15 cellular contexts compared by ENCODE assay signal in the genomic region with DNA sequence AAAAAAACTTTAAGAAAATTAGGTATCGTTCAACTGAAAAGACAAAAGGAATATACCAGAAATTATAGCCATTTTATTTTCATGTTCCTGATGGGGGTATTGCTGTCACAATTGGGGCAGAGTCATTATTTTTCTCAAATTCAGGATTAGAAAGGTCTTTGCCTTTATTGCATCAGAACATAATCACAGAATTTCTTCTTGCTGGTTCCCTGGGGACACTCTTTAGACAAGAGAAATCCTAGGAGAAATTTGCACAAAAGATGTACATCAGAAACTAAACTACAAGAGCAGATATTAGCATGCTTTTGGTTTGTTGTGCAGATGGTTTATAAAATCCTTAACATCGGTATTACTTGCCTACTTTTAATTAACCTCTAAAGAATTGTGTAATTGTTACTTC.
DNase-seq lines count a peak whose midpoint lies in the region; TF ChIP-seq lines count a peak whose summit lies in the region.
"Had no signal": no experiment of that assay in that cellular context is flagged by ENCODE, and none has a peak within 500 bp of the region (broad histone marks: within the 10 kb centered on the region; RNA-seq: fewer than 3 reads in every experiment).

No MANE protein-coding gene starts in this region.

- TF ChIP-seq CTCF in glutamatergic neuron (IDR thresholded peaks at IDR 0.05; ENCODE audit: partially characterized antibody, unreplicated experiment) (no peak), RWPE1 (conservative IDR thresholded peaks at IDR 0.05; ENCODE audit: low read depth) (no peak)

- no peaks in the 10 kb centered on the region for H3K4me1 ChIP-seq in GM23248 (ENCODE audit: insufficient read depth)
- H3K4me1 ChIP-seq: A549 had no signal

- no peaks in the 10 kb centered on the region for H3K36me3 ChIP-seq in GM23248 (ENCODE audit: low read depth)

- peaks cover 3% of the 10 kb centered on the region for H3K4me1 Mint-ChIP-seq in glutamatergic neuron (ENCODE audit: low read depth, unreplicated experiment)

- H3K27me3 ChIP-seq in GM23248 (replicated peaks; ENCODE audit: insufficient read depth), result no peaks in the 10 kb centered on the region

- H3K27me3 Mint-ChIP-seq in glutamatergic neuron (ENCODE audit: unreplicated experiment), result peaks cover 1% of the 10 kb centered on the region

- H3K4me2 ChIP-seq in GM23248 (ENCODE audit: unreplicated experiment), result no peak overlapping the region
- H3K4me2 ChIP-seq: A549 had no signal

- H3K4me3 ChIP-seq in GM23248, result no peak overlapping the region
- H3K4me3 ChIP-seq: A549 had no signal

- no peaks in the 10 kb centered on the region for H3K9me2 ChIP-seq in GM23248 (ENCODE audit: insufficient read depth)

- peak overlapping the region; percentile 56 for H3K27ac Mint-ChIP-seq in glutamatergic neuron (ENCODE audit: unreplicated experiment)
- H3K27ac Mint-ChIP-seq: CD14-positive monocyte; CD8-positive, alpha-beta T cell; H9 had no signal

- DNase-seq in GM23248 (peak; percentile 16), NCI-H69 (lab: John Stamatoyannopoulos, UW) (peak; percentile 1), dedifferentiated amniotic fluid mesenchymal stem cell (ENCODE audit: extremely low spot score) (peak; percentile 24), glutamatergic neuron (no peak), NCI-H146 treated with DMSO at 0.1 percent for 48 hours (lab: John Stamatoyannopoulos, UW; ENCODE audit: unreplicated experiment) (no peak), D341Med (ENCODE audit: low spot score) (no peak), RWPE1 (ENCODE audit: low spot score) (no peak), NCI-H2029 treated with DMSO at 0.1 percent for 48 hours (lab: John Stamatoyannopoulos, UW) (no peak)
- DNase-seq: CD8-positive, alpha-beta T cell; COR-L47; DMS53; GF-D8; H9 had no signal

- H4K20me1 ChIP-seq in GM23248 (ENCODE audit: insufficient read depth), result no peaks in the 10 kb centered on the region

- no peak overlapping the region for H3K4me3 Mint-ChIP-seq in glutamatergic neuron (ENCODE audit: unreplicated experiment)
- H3K4me3 Mint-ChIP-seq: CD14-positive monocyte; CD8-positive, alpha-beta T cell; H9 had no signal

- 75 to 86% methylated on average over 2 of the region's 2 CpGs for WGBS in GM23248 (ENCODE audit: low coverage in 1 of 2, low lambda C conversion rate in 2 of 2, missing lambda C conversion rate in 2 of 2), 2 experiments

- CTCF ChIA-PET in RWPE1 (lab: Yijun Ruan, JAX), result interaction anchor here (0.5 kb wide), 1 partner anchor 25 kb away, joined by 4 read pairs; no protein-coding TSS in a partner anchor

- H3K27ac ChIP-seq in GM23248, result no peak overlapping the region
- H3K27ac ChIP-seq in RWPE1, result no peak overlapping the region
- H3K27ac ChIP-seq: A549 had no signal

- peaks cover 1% of the 10 kb centered on the region for H3K9me3 Mint-ChIP-seq in glutamatergic neuron (ENCODE audit: unreplicated experiment)
- H3K9me3 Mint-ChIP-seq: CD14-positive monocyte; CD8-positive, alpha-beta T cell; H9 had no signal

- no peaks in the 10 kb centered on the region for H3K9me3 ChIP-seq in GM23248 (ENCODE audit: low read depth)
- H3K9me3 ChIP-seq: A549 had no signal

- H2AFZ ChIP-seq in GM23248, result no peak overlapping the region

- H3K9ac ChIP-seq in GM23248, result no peak overlapping the region

- H3K79me2 ChIP-seq in GM23248 (ENCODE audit: insufficient read depth), result no peaks in the 10 kb centered on the region

- POLR2A ChIA-PET in RWPE1 (lab: Yijun Ruan, JAX; ENCODE audit: low non-redundant PET), result no interaction called here

- H3K36me3 Mint-ChIP-seq in glutamatergic neuron (ENCODE audit: unreplicated experiment), result no peaks in the 10 kb centered on the region

- in situ Hi-C loops in GM23248 (cut with MboI), result no loop called here

- no peaks in the 10 kb centered on the region for H3F3A ChIP-seq in GM23248 (ENCODE audit: insufficient read depth)

Comparison
In these comparisons a context has a peak if more than half of its experiments do, and no peak if none do; other contexts are left out.
1. DNase-seq: peak in GM23248 (single experiment), NCI-H69 (single experiment) and dedifferentiated amniotic fluid mesenchymal stem cell (single experiment); none in glutamatergic neuron (single experiment), NCI-H146 treated with DMSO at 0.1 percent for 48 hours (single experiment), D341Med (single experiment), RWPE1 (single experiment) and NCI-H2029 treated with DMSO at 0.1 percent for 48 hours (single experiment).